1 cellular context compared by ENCODE assay signal in the genomic region with DNA sequence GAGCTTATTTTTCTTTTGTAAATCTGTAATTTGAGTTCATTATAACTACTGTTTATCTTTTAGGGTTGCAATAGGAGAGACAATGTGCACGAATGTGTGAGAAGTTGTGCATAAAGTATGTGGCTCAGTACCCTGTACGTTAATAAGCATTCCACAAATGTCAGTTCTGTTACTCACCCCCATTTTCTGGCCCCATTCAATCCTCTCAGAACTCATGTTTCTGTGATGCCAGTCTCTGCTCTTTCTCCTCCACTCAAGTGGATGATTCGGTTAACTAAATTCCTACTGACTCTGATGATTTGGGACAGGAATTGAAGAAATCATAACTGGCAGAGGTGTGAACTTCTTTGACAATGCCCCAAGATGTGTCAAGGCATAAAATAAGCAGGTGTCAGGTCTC.
TF ChIP-seq lines count a peak whose summit lies in the region.

No MANE protein-coding gene starts in this region.

TF ChIP-seq in GM12878, 131 proteins besides CTCF, POLR2A, EP300 and RAD21 (continued from another document):
- no peak for TF ChIP-seq IRF5 (IDR thresholded peaks at IDR 0.05; ENCODE audit: borderline replicate concordance)
- no peak for TF ChIP-seq SUPT20H (IDR thresholded peaks at IDR 0.05; ENCODE audit: borderline replicate concordance, control insufficient read depth, low read depth, low read length)
- TF ChIP-seq SMARCA5 (IDR thresholded peaks at IDR 0.05) = no peak
- TF ChIP-seq CEBPB (IDR thresholded peaks at IDR 0.05; ENCODE audit: borderline replicate concordance in 1 of 2, low read depth in 2 of 2, low read length in 2 of 2) = no peak
- no peak for TF ChIP-seq NFIC (IDR thresholded peaks at IDR 0.05; ENCODE audit: low read depth, low read length)
- no peak for TF ChIP-seq MEF2B (IDR thresholded peaks at IDR 0.05; ENCODE audit: partially characterized antibody, poor library complexity, severe bottlenecking)
- TF ChIP-seq, protein P1, sequence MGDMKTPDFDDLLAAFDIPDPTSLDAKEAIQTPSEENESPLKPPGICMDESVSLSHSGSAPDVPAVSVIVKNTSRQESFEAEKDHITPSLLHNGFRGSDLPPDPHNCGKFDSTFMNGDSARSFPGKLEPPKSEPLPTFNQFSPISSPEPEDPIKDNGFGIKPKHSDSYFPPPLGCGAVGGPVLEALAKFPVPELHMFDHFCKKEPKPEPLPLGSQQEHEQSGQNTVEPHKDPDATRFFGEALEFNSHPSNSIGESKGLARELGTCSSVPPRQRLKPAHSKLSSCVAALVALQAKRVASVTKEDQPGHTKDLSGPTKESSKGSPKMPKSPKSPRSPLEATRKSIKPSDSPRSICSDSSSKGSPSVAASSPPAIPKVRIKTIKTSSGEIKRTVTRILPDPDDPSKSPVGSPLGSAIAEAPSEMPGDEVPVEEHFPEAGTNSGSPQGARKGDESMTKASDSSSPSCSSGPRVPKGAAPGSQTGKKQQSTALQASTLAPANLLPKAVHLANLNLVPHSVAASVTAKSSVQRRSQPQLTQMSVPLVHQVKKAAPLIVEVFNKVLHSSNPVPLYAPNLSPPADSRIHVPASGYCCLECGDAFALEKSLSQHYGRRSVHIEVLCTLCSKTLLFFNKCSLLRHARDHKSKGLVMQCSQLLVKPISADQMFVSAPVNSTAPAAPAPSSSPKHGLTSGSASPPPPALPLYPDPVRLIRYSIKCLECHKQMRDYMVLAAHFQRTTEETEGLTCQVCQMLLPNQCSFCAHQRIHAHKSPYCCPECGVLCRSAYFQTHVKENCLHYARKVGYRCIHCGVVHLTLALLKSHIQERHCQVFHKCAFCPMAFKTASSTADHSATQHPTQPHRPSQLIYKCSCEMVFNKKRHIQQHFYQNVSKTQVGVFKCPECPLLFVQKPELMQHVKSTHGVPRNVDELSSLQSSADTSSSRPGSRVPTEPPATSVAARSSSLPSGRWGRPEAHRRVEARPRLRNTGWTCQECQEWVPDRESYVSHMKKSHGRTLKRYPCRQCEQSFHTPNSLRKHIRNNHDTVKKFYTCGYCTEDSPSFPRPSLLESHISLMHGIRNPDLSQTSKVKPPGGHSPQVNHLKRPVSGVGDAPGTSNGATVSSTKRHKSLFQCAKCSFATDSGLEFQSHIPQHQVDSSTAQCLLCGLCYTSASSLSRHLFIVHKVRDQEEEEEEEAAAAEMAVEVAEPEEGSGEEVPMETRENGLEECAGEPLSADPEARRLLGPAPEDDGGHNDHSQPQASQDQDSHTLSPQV (IDR thresholded peaks at IDR 0.05) = no peak
- no peak for TF ChIP-seq NR2F1 (conservative IDR thresholded peaks at IDR 0.05)
- no peak for TF ChIP-seq TARDBP (IDR thresholded peaks at IDR 0.05; ENCODE audit: borderline replicate concordance)
